ENCODE assay signal across 8 cellular contexts in the genomic region with DNA sequence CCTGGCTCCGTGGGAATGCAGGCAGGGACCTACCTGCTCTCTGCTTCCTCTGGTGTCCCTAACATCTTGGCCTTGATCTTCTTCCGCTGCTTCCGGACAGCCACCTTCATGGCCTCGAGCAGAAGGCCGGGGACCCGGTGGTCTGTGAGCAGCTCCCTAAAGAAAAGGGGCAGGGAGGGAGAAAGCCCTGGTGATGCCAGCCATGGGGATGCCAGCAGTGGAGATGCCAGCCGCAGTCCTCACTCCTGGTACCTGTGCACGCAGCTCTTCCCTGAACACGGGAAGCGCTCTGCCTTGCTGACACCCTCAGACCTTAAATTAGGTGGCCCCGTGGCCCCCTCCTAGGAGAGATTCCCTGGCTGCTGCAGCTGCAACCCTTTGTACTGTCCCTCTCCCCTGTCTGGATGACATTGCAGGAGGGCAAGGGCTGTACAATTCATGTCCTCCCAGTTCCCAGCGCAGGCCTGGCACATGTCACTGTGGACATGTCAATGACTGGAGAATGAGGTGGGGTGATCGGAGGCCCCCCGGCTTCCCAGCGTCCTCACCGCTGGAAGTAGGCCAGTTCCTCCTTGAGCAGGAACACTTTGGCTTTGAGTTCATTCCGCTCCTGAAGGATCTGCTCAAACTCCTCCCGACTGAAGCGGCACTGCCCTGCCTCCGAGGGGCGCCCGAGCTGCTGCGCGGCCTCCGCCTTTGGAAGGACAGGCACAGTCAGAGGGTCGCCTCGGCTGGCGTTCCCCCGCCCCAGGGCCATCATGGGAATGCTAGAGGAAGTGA. TPM values are rescaled to one million over a fixed set of nuclear protein-coding genes. Genes with fewer than 3 reads are reported as not detected.
DNase-seq lines count a peak whose midpoint lies in the region; ATAC-seq, FAIRE-seq and TF ChIP-seq lines count a peak whose summit lies in the region.

No MANE protein-coding gene starts in this region.

- peak overlapping the region; percentile 49 for H2AFZ ChIP-seq in GM12878 (ENCODE audit: control insufficient read depth, low read depth, low read length)
- peak overlapping the region; percentile 88 for H2AFZ ChIP-seq in keratinocyte (ENCODE audit: control insufficient read depth, low read length)

- H3K27me3 Mint-ChIP-seq in Calu3 (ENCODE audit: unreplicated experiment): no peaks in the 10 kb centered on the region

- no peaks in the 10 kb centered on the region for H3K4me1 Mint-ChIP-seq in Calu3 (ENCODE audit: low read depth, unreplicated experiment)

- H3K4me2 ChIP-seq in GM12878 (ENCODE audit: control insufficient read depth, insufficient read depth) (peak overlapping the region; percentile 81), keratinocyte (ENCODE audit: control insufficient read depth, extremely low read depth, insufficient read depth, low read depth, low read length) (peak overlapping the region; percentile 83)

- no peak for TF ChIP-seq RAD21 in GM12878 (IDR thresholded peaks at IDR 0.05; ENCODE audit: insufficient read depth, low read depth, low read length)

- intact Hi-C loops in Calu3 (cut with micrococcal nuclease; ENCODE audit: unreplicated experiment) (no loop called here), GM12878 (cut with micrococcal nuclease; ENCODE audit: unreplicated experiment) (loop anchor here (10.0 kb wide), 1 partner anchor 373 kb away; a partner anchor contains a TSS)

- H3K4me1 ChIP-seq in GM12878 (ENCODE audit: control insufficient read depth, insufficient read depth, low read length): peaks cover 38% of the 10 kb centered on the region
- peaks cover 33% of the 10 kb centered on the region for H3K4me1 ChIP-seq in keratinocyte (ENCODE audit: control insufficient read depth, extremely low read depth, insufficient read depth, low read length)
- peaks cover 56% of the 10 kb centered on the region for H3K4me1 ChIP-seq in suprapubic skin

- H3K4me3 Mint-ChIP-seq in Calu3 (ENCODE audit: low read depth, unreplicated experiment): peak overlapping the region; percentile 57

- no peaks in the 10 kb centered on the region for H3K9me3 ChIP-seq in GM12878 (replicated peaks; ENCODE audit: control insufficient read depth, insufficient read depth, low read length)
- H3K9me3 ChIP-seq in keratinocyte (ENCODE audit: control insufficient read depth, low read depth, low read length): no peaks in the 10 kb centered on the region
- no peaks in the 10 kb centered on the region for H3K9me3 ChIP-seq in suprapubic skin

- no peaks in the 10 kb centered on the region for H4K20me1 ChIP-seq in GM12878 (ENCODE audit: control insufficient read depth, insufficient read depth)
- H4K20me1 ChIP-seq in keratinocyte (ENCODE audit: control insufficient read depth, extremely low read depth, insufficient read depth, low read length): peaks cover 2% of the 10 kb centered on the region

- H3K36me3 ChIP-seq in GM12878 (ENCODE audit: control insufficient read depth in 2 of 2, insufficient read depth in 2 of 2, low read length in 1 of 2) (peaks cover 10 to 18% of the 10 kb centered on the region in 2 experiments; a peak in 3 of 4 replicates), keratinocyte (ENCODE audit: control insufficient read depth in 2 of 2, extremely low read depth in 1 of 2, insufficient read depth in 2 of 2, low read length in 2 of 2) (peaks cover 16 to 20% of the 10 kb centered on the region in 2 experiments), suprapubic skin (peaks cover 26% of the 10 kb centered on the region)

- in situ Hi-C loops in GM12878 (cut with MboI): no loop called here

- ATAC-seq in HG03521 (IDR thresholded peaks at IDR 0.05; ENCODE audit: unreplicated experiment) (peak; percentile 1), GM12878 (no peak), GM21367 (IDR thresholded peaks at IDR 0.05; ENCODE audit: unreplicated experiment) (no peak), HG02763 (IDR thresholded peaks at IDR 0.05; ENCODE audit: unreplicated experiment) (no peak)

- POLR2A ChIA-PET in GM12878 (lab: Charles Lee): interaction anchor here (0.8 to 2.3 kb wide), 4 partner anchors 20 to 74 kb away, joined by 3 to 13 read pairs (median 3); no protein-coding TSS in a partner anchor

- H3K79me2 ChIP-seq in GM12878 (ENCODE audit: control insufficient read depth, insufficient read depth, low read length) (peaks cover 5% of the 10 kb centered on the region), keratinocyte (ENCODE audit: control insufficient read depth, insufficient read depth, low read length) (no peaks in the 10 kb centered on the region)

- H3K4me3 ChIP-seq in GM12878: peak overlapping the region; percentile 61
- peak overlapping the region; percentile 36 to 71 (median 46) for H3K4me3 ChIP-seq in keratinocyte (ENCODE audit: control insufficient read depth in 2 of 3, extremely low read depth in 1 of 3, insufficient read depth in 2 of 3, low read depth in 1 of 3, low read length in 3 of 3)
- H3K4me3 ChIP-seq in suprapubic skin: peak overlapping the region; percentile 77

- 64% methylated on average over 29 of the region's 29 CpGs for WGBS in GM12878 (ENCODE audit: insufficient coverage, insufficient replicate concordance, low lambda C conversion rate, missing lambda C conversion rate)
- WGBS in suprapubic skin: 23% methylated on average over 21 of the region's 29 CpGs

- dilution Hi-C loops in keratinocyte (cut with MboI; ENCODE audit: extremely low pct_ligation_motif_present, low sequenced_read_pairs): no loop called here

- FAIRE-seq in GM12878 (lab: Jason Lieb, UNC) (no peak), keratinocyte (lab: Jason Lieb, UNC) (peak; percentile 13)

- RAD21 ChIA-PET in GM12878 (lab: Charles Lee; ENCODE audit: unreplicated experiment): interaction anchor here (0.6 to 2.7 kb wide), 9 partner anchors 16 to 93 kb away, joined by 3 to 28 read pairs (median 4); a partner anchor contains a TSS

- H3K9me1 ChIP-seq in keratinocyte (ENCODE audit: control insufficient read depth, extremely low read depth, insufficient read depth, low read length): no peaks in the 10 kb centered on the region

- H3K36me3 Mint-ChIP-seq in Calu3 (ENCODE audit: insufficient read depth, unreplicated experiment): peaks cover 6% of the 10 kb centered on the region

- H3K27ac ChIP-seq in GM12878 (ENCODE audit: control insufficient read depth, insufficient read depth): peak overlapping the region; percentile 46
- no peak overlapping the region for H3K27ac ChIP-seq in keratinocyte (ENCODE audit: control insufficient read depth, insufficient read depth, low read length)
- H3K27ac ChIP-seq in suprapubic skin: peak overlapping the region; percentile 99

- TF ChIP-seq POLR2A in GM12878 (IDR thresholded peaks at IDR 0.05; ENCODE audit: low read depth, low read length) (no peak), suprapubic skin (IDR thresholded peaks at IDR 0.05) (no peak)

- TF ChIP-seq CTCF in Calu3 (IDR thresholded peaks at IDR 0.05; ENCODE audit: unreplicated experiment): no peak
- no peak for TF ChIP-seq CTCF in GM12878 (IDR thresholded peaks at IDR 0.05 in 2 of 3, conservative IDR thresholded peaks at IDR 0.05 in 1 of 3; ENCODE audit: control insufficient read depth in 2 of 3, extremely low read depth in 1 of 3, insufficient read depth in 1 of 3, low read depth in 3 of 3, low read length in 3 of 3)
- TF ChIP-seq CTCF in keratinocyte (optimal IDR thresholded peaks at IDR 0.05 in 1 of 3, IDR thresholded peaks at IDR 0.05 in 1 of 3, conservative IDR thresholded peaks at IDR 0.05 in 1 of 3; ENCODE audit: extremely low read depth in 1 of 3, insufficient read depth in 2 of 3, low read length in 3 of 3): peak in 2 of 3 experiments; percentile 20 to 53
- no peak for TF ChIP-seq CTCF in suprapubic skin (IDR thresholded peaks at IDR 0.05)

- DNase-seq in Calu3 (no peak), GM12878 (ENCODE audit: low read depth, low spot score) (no peak), keratinocyte (ENCODE audit: low read depth, low spot score) (no peak), suprapubic skin (ENCODE audit: low spot score in 2 of 2) (no peak), NCI-H524 (lab: John Stamatoyannopoulos, UW) (no peak)

- no peak for TF ChIP-seq EP300 in GM12878 (IDR thresholded peaks at IDR 0.05; ENCODE audit: borderline replicate concordance in 1 of 2, control insufficient read depth in 1 of 2, low read depth in 2 of 2, low read length in 2 of 2)
- TF ChIP-seq EP300 in suprapubic skin (IDR thresholded peaks at IDR 0.05): no peak

- SMC1A ChIA-PET in GM12878 (lab: Charles Lee; ENCODE audit: uncharacterized antibody, unreplicated experiment): interaction anchor here (0.9 to 2.5 kb wide), 3 partner anchors 71 to 435 kb away, joined by 3 to 15 read pairs (median 4); no protein-coding TSS in a partner anchor

- H3K9me3 Mint-ChIP-seq in Calu3 (ENCODE audit: low read depth, unreplicated experiment): no peaks in the 10 kb centered on the region

- no peak overlapping the region for H3K27ac Mint-ChIP-seq in Calu3 (ENCODE audit: unreplicated experiment)

- BruUV-seq in Calu3 (replicated peaks; lab: Mats Ljungman, UMichigan) (no TSS peak), GM12878 (replicated peaks; lab: Mats Ljungman, UMichigan) (no TSS peak)

- CTCF ChIA-PET in Calu3 (lab: Charles Lee): interaction anchor here (0.6 to 1.7 kb wide), 4 partner anchors 18 to 75 kb away, joined by 3 to 22 read pairs (median 6); no protein-coding TSS in a partner anchor
- CTCF ChIA-PET in GM12878 (lab: Yijun Ruan, JAX): interaction anchor here (0.9 to 2.8 kb wide), 9 partner anchors 11 to 74 kb away, joined by 3 to 25 read pairs (median 9); no protein-coding TSS in a partner anchor

- H3K27me3 ChIP-seq in GM12878 (replicated peaks in 1 of 2; ENCODE audit: control insufficient read depth in 2 of 2, insufficient read depth in 2 of 2, low read length in 1 of 2) (no peaks in the 10 kb centered on the region), keratinocyte (ENCODE audit: control insufficient read depth, extremely low read depth, insufficient read depth, low read length) (no peaks in the 10 kb centered on the region), suprapubic skin (no peaks in the 10 kb centered on the region)

- H3K9ac ChIP-seq in GM12878 (ENCODE audit: control insufficient read depth, insufficient read depth, low read length) (peak overlapping the region; percentile 60), keratinocyte (ENCODE audit: control insufficient read depth, extremely low read depth, insufficient read depth, low read length) (peak overlapping the region; percentile 69)

RNA-seq across cellular contexts. Expression of a gene that starts 1.7 kb away (rescaled TPM):
- total RNA-seq in Calu3 (2022) (1.8 and 3.2 TPM in 2 replicates), GM12878 (2014; rRNA removed) (5.3 and 6.0 TPM in 2 replicates), GM12878 (2014; rRNA removed; fragmentation: Illumina TruSeq; extraction: Trizol) (2.4 and 3.3 TPM in 2 replicates), GM12878 (2021) (3.5 and 4.2 TPM in 2 replicates), suprapubic skin (10 to 100 TPM; 11.9 to 26.0 (median 20.1) TPM)
- 2.9 and 5.4 TPM in 2 replicates for total RNA-seq in GM12878 (2013; cell fraction: nucleolus; rRNA removed)
- 0.72 TPM for polyA plus RNA-seq in GM12878 (2011; ENCODE audit: low read depth)
- polyA plus RNA-seq in GM12878 (2011; rRNA removed) (1.2 and 2.0 TPM in 2 replicates), GM12878 (2014; fragmentation: Illumina TruSeq; extraction: Trizol) (0.79 and 2.6 TPM in 2 replicates), GM12878 (2014; fragmentation: Nextera tagmentation; extraction: Ambion mirVana) (under 1 TPM in 1 of 2 experiments, not detected in 1; 0.60 TPM), GM12878 (2014; rRNA removed) (6.1 and 8.1 TPM in 2 replicates), GM12878 (2016; fragmentation: Nextera tagmentation; extraction: Ambion mirVana) (1 to 10 TPM; 2.2 to 3.5 TPM), keratinocyte (3.1 to 4.5 TPM (median 3.2 TPM) in 3 replicates)
- polyA plus RNA-seq in GM12878 (2011; cell fraction: cytosol; rRNA removed): 2.3 and 2.8 TPM in 2 replicates
- polyA plus RNA-seq in GM12878 (2011; cell fraction: nucleus; rRNA removed): 5.5 and 7.1 TPM in 2 replicates
- 2.0 and 2.2 TPM in 2 replicates for polyA plus RNA-seq in GM12878 (2012)
- 0.80 and 0.88 TPM in 2 replicates for polyA minus RNA-seq in GM12878 (2011; rRNA and poly(A)+ RNA removed)
- polyA minus RNA-seq in GM12878 (2011; cell fraction: cytosol; rRNA and poly(A)+ RNA removed): 1.4 and 2.0 TPM in 2 replicates
- polyA minus RNA-seq in GM12878 (2011; cell fraction: nucleus; rRNA and poly(A)+ RNA removed): 1.5 and 3.4 TPM in 2 replicates
- polyA plus RNA-seq in keratinocyte (2011; ENCODE audit: low read depth): 1.3 TPM
- polyA plus RNA-seq in keratinocyte (2011; cell fraction: cytosol; rRNA removed): 2.4 and 4.6 TPM in 2 replicates
- 3.1 and 3.9 TPM in 2 replicates for polyA plus RNA-seq in keratinocyte (2011; cell fraction: nucleus; rRNA removed)
- polyA plus RNA-seq in keratinocyte (2012; ENCODE audit: low replicate concordance): 2.0 and 3.8 TPM in 2 replicates
- polyA minus RNA-seq in keratinocyte: 2.2 to 3.3 TPM (median 2.5 TPM) in 3 replicates
- 3.8 TPM for polyA minus RNA-seq in keratinocyte (2011; cell fraction: cytosol; rRNA and poly(A)+ RNA removed)
- 2.3 TPM in 2 replicates for polyA minus RNA-seq in keratinocyte (2011; cell fraction: nucleus; rRNA and poly(A)+ RNA removed)

RNA-seq across cellular contexts. Expression of a gene that starts 2.5 kb away (rescaled TPM):
- 0.14 and 0.37 TPM in 2 replicates for total RNA-seq in Calu3 (2022)
- 3.1 and 5.3 TPM in 2 replicates for total RNA-seq in GM12878 (2013; cell fraction: nucleolus; rRNA removed)
- total RNA-seq in GM12878 (2014; rRNA removed): 0.73 and 1.1 TPM in 2 replicates
- total RNA-seq in GM12878 (2014; rRNA removed; fragmentation: Illumina TruSeq; extraction: Trizol): 0.40 and 0.51 TPM in 2 replicates
- 1.4 and 1.7 TPM in 2 replicates for total RNA-seq in GM12878 (2021)
- polyA plus RNA-seq in GM12878 (2011; ENCODE audit: low read depth): 0.16 TPM
- 0.27 and 0.45 TPM in 2 replicates for polyA plus RNA-seq in GM12878 (2011; rRNA removed)
- polyA plus RNA-seq in GM12878 (2011; cell fraction: cytosol; rRNA removed): 0.67 and 0.87 TPM in 2 replicates
- 2.6 and 3.5 TPM in 2 replicates for polyA plus RNA-seq in GM12878 (2011; cell fraction: nucleus; rRNA removed)
- polyA plus RNA-seq in GM12878 (2012): 0.84 TPM in 2 replicates
- polyA plus RNA-seq in GM12878 (2014; fragmentation: Illumina TruSeq; extraction: Trizol): 0.26 TPM in 1 of 2 replicates, not detected in the other
- polyA plus RNA-seq in GM12878 (2014; fragmentation: Nextera tagmentation; extraction: Ambion mirVana): under 1 TPM; 0.10 to 0.15 TPM
- 1.0 and 1.9 TPM in 2 replicates for polyA plus RNA-seq in GM12878 (2014; rRNA removed)
- under 1 TPM; 0.33 to 0.54 TPM for polyA plus RNA-seq in GM12878 (2016; fragmentation: Nextera tagmentation; extraction: Ambion mirVana)
- 0.15 and 0.52 TPM in 2 replicates for polyA minus RNA-seq in GM12878 (2011; rRNA and poly(A)+ RNA removed)
- polyA minus RNA-seq in GM12878 (2011; cell fraction: cytosol; rRNA and poly(A)+ RNA removed): 0.31 and 0.53 TPM in 2 replicates
- 0.77 and 0.85 TPM in 2 replicates for polyA minus RNA-seq in GM12878 (2011; cell fraction: nucleus; rRNA and poly(A)+ RNA removed)
- 0.05 to 0.18 TPM (median 0.06 TPM) in 3 replicates for polyA plus RNA-seq in keratinocyte
- polyA plus RNA-seq in keratinocyte (2011; ENCODE audit: low read depth): not detected
- polyA plus RNA-seq in keratinocyte (2011; cell fraction: cytosol; rRNA removed): 0.01 TPM in 2 replicates
- polyA plus RNA-seq in keratinocyte (2011; cell fraction: nucleus; rRNA removed): 0.36 and 0.67 TPM in 2 replicates
- polyA plus RNA-seq in keratinocyte (2012; ENCODE audit: low replicate concordance): 0.03 and 0.18 TPM in 2 replicates
- polyA minus RNA-seq in keratinocyte: 0.10 to 0.13 TPM in 2 of 3 replicates, not detected in the other
- polyA minus RNA-seq in keratinocyte (2011; cell fraction: cytosol; rRNA and poly(A)+ RNA removed): not detected
- 0.32 TPM in 1 of 2 replicates, not detected in the other for polyA minus RNA-seq in keratinocyte (2011; cell fraction: nucleus; rRNA and poly(A)+ RNA removed)
- 10 to 100 TPM in 1 of 4 donors, 1 to 10 TPM in 3; 1.8 to 12.4 (median 4.6) TPM for total RNA-seq in suprapubic skin

RNA-seq across cellular contexts. Expression of a gene that starts 19.4 kb away (rescaled TPM):
- total RNA-seq in Calu3 (2022): 3.3 TPM in 2 replicates
- 26.0 and 27.2 TPM in 2 replicates for total RNA-seq in GM12878 (2013; cell fraction: nucleolus; rRNA removed)
- total RNA-seq in GM12878 (2014; rRNA removed): 9.4 and 11.6 TPM in 2 replicates
- 3.5 and 4.7 TPM in 2 replicates for total RNA-seq in GM12878 (2014; rRNA removed; fragmentation: Illumina TruSeq; extraction: Trizol)
- total RNA-seq in GM12878 (2021): 14.0 and 14.1 TPM in 2 replicates
- polyA plus RNA-seq in GM12878 (2011; ENCODE audit: low read depth): 1.0 TPM
- polyA plus RNA-seq in GM12878 (2011; rRNA removed): 1.7 and 2.9 TPM in 2 replicates
- polyA plus RNA-seq in GM12878 (2011; cell fraction: cytosol; rRNA removed): 4.9 and 6.0 TPM in 2 replicates
- 4.3 and 4.8 TPM in 2 replicates for polyA plus RNA-seq in GM12878 (2011; cell fraction: nucleus; rRNA removed)
- 3.8 and 3.9 TPM in 2 replicates for polyA plus RNA-seq in GM12878 (2012)
- polyA plus RNA-seq in GM12878 (2014; fragmentation: Illumina TruSeq; extraction: Trizol): 1.6 and 3.9 TPM in 2 replicates
- under 1 TPM; 0.03 to 0.13 TPM for polyA plus RNA-seq in GM12878 (2014; fragmentation: Nextera tagmentation; extraction: Ambion mirVana)
- 12.3 and 12.6 TPM in 2 replicates for polyA plus RNA-seq in GM12878 (2014; rRNA removed)
- polyA plus RNA-seq in GM12878 (2016; fragmentation: Nextera tagmentation; extraction: Ambion mirVana): 1 to 10 TPM; 6.7 to 7.4 TPM
- polyA minus RNA-seq in GM12878 (2011; rRNA and poly(A)+ RNA removed): 4.2 and 8.9 TPM in 2 replicates
- polyA minus RNA-seq in GM12878 (2011; cell fraction: cytosol; rRNA and poly(A)+ RNA removed): 2.5 and 6.4 TPM in 2 replicates
- 3.9 and 6.9 TPM in 2 replicates for polyA minus RNA-seq in GM12878 (2011; cell fraction: nucleus; rRNA and poly(A)+ RNA removed)
- 12.7 to 17.0 TPM (median 13.9 TPM) in 3 replicates for polyA plus RNA-seq in keratinocyte
- polyA plus RNA-seq in keratinocyte (2011; ENCODE audit: low read depth): 2.7 TPM
- 7.4 and 11.8 TPM in 2 replicates for polyA plus RNA-seq in keratinocyte (2011; cell fraction: cytosol; rRNA removed)
- polyA plus RNA-seq in keratinocyte (2011; cell fraction: nucleus; rRNA removed): 35.3 and 40.2 TPM in 2 replicates
- 4.9 and 14.3 TPM in 2 replicates for polyA plus RNA-seq in keratinocyte (2012; ENCODE audit: low replicate concordance)
- 17.8 to 39.3 TPM (median 26.5 TPM) in 3 replicates for polyA minus RNA-seq in keratinocyte
- polyA minus RNA-seq in keratinocyte (2011; cell fraction: cytosol; rRNA and poly(A)+ RNA removed): 37.4 TPM
- polyA minus RNA-seq in keratinocyte (2011; cell fraction: nucleus; rRNA and poly(A)+ RNA removed): 38.0 and 53.4 TPM in 2 replicates
- 10 to 100 TPM in 2 of 4 donors, 1 to 10 TPM in 2; 4.8 to 11.8 (median 10.6) TPM for total RNA-seq in suprapubic skin

RNA-seq across cellular contexts. Expression of a gene that starts 36.7 kb away (rescaled TPM):
- total RNA-seq in Calu3 (2022) (182 and 206 TPM in 2 replicates), GM12878 (2014; rRNA removed) (119 and 157 TPM in 2 replicates), GM12878 (2014; rRNA removed; fragmentation: Illumina TruSeq; extraction: Trizol) (75.0 and 77.2 TPM in 2 replicates), GM12878 (2021) (313 and 337 TPM in 2 replicates), suprapubic skin (100 to 1,000 TPM; 186 to 341 (median 220) TPM)
- total RNA-seq in GM12878 (2013; cell fraction: nucleolus; rRNA removed): 308 and 355 TPM in 2 replicates
- polyA plus RNA-seq in GM12878 (2011; ENCODE audit: low read depth): 951 TPM
- polyA plus RNA-seq in GM12878 (2011; rRNA removed) (45.4 and 156 TPM in 2 replicates), GM12878 (2014; fragmentation: Illumina TruSeq; extraction: Trizol) (193 and 227 TPM in 2 replicates), GM12878 (2014; fragmentation: Nextera tagmentation; extraction: Ambion mirVana) (100 to 1,000 TPM; 133 to 167 TPM), GM12878 (2014; rRNA removed) (123 and 163 TPM in 2 replicates), GM12878 (2016; fragmentation: Nextera tagmentation; extraction: Ambion mirVana) (100 to 1,000 TPM; 224 to 238 TPM), keratinocyte (60.1 to 118 TPM (median 97.5 TPM) in 3 replicates)
- polyA plus RNA-seq in GM12878 (2011; cell fraction: cytosol; rRNA removed): 122 and 145 TPM in 2 replicates
- 325 and 335 TPM in 2 replicates for polyA plus RNA-seq in GM12878 (2011; cell fraction: nucleus; rRNA removed)
- polyA plus RNA-seq in GM12878 (2012): 137 and 153 TPM in 2 replicates
- 229 and 378 TPM in 2 replicates for polyA minus RNA-seq in GM12878 (2011; rRNA and poly(A)+ RNA removed)
- 198 and 260 TPM in 2 replicates for polyA minus RNA-seq in GM12878 (2011; cell fraction: cytosol; rRNA and poly(A)+ RNA removed)
- polyA minus RNA-seq in GM12878 (2011; cell fraction: nucleus; rRNA and poly(A)+ RNA removed): 124 and 187 TPM in 2 replicates
- 187 TPM for polyA plus RNA-seq in keratinocyte (2011; ENCODE audit: low read depth)
- polyA plus RNA-seq in keratinocyte (2011; cell fraction: cytosol; rRNA removed): 56.1 and 61.6 TPM in 2 replicates
- 224 and 245 TPM in 2 replicates for polyA plus RNA-seq in keratinocyte (2011; cell fraction: nucleus; rRNA removed)
- 77.2 and 133 TPM in 2 replicates for polyA plus RNA-seq in keratinocyte (2012; ENCODE audit: low replicate concordance)
- polyA minus RNA-seq in keratinocyte: 166 to 590 TPM (median 337 TPM) in 3 replicates
- polyA minus RNA-seq in keratinocyte (2011; cell fraction: cytosol; rRNA and poly(A)+ RNA removed): 153 TPM
- polyA minus RNA-seq in keratinocyte (2011; cell fraction: nucleus; rRNA and poly(A)+ RNA removed): 210 and 327 TPM in 2 replicates

Comparison
In these comparisons a context has a peak if more than half of its experiments do, and no peak if none do; other contexts are left out.
1. CTCF ChIP-seq: peak in keratinocyte (2 of 3); none in Calu3 (single experiment), GM12878 (0 of 3) and suprapubic skin (0 of 2).
2. Peak in every context shown above with its lines, with median percentiles within 50 percentile points of each other: H3K4me3 ChIP-seq.